ENCODE assay signal across 1 cellular context in the genomic region with DNA sequence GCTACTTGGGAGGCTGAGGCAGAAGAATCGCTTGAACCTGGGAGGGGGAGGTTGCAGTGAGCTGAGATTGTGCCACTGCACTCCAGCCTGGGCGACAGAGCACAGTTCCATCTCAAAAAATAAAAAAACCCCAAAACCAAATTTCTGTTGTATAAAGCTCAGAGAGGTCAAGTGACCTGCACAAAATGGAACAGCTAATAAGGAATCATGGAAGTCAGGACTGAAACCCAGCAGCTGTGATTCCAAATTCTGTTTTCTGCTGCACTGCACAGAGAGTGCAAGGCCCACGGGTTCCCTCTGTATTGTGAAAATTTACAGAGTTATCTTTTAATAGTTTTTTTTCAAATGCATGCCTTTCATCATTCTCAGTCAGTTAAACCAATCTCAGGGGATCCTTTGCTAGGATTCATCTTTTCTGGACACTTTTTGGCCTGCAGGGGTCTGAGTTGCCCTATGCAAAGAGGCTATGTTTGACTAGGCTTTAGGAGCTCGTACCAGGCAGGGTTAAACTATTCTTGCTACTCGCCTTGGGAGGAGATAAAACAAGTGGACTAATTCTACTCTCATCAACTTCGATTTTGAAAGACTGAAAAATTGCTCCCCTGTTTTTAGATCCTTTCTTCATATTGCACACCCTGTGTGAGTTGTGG.
A peak's percentile ranks its signal among the peaks of the same experiment; 100 is the strongest.
TF ChIP-seq lines count a peak whose summit lies in the region.

No MANE protein-coding gene starts in this region.

TF ChIP-seq in A549, 52 proteins besides CTCF, POLR2A, EP300 and RAD21 (continued from another document):
- TF ChIP-seq KDM1A (IDR thresholded peaks at IDR 0.05; ENCODE audit: low read depth), result peak; percentile 48; the same call in 1 of the 2 replicates
TF ChIP-seq in A549: peak in this region for 1.
